8 cellular contexts compared by ENCODE assay signal in the genomic region with DNA sequence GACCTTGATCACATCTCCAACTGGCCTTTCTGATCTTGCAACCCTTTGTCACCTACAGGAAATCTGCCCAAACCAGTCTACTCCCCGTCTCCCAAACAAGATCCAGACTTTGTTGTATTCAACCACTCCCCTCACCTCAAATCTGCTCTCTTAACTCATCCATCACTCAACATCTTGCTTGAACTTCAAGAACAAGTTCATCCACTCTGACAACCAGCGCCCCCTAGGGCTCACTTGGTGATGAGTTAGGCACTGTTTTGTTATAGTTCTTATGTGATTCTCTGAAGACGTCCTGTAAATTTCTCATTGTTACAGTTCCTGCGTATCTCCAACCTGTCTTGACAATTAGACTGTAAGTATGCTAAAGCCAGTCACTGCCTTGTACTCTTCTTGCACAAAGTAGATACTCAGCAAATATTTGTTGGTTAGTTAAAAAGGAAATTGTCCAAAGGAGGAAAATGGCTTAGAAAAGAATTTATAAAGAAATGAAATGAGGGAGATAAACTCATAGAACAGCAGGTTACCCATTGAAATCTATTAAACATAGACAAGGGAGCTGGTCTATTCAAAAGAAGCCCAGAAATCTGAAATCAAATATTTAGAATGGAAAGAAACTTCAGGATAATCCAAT. TPM values are rescaled to one million over a fixed set of nuclear protein-coding genes. Genes with fewer than 3 reads are reported as not detected.
DNase-seq lines count a peak whose midpoint lies in the region; ATAC-seq and TF ChIP-seq lines count a peak whose summit lies in the region.

No MANE protein-coding gene starts in this region.

- H3K27me3 ChIP-seq in trophoblast cell (ENCODE audit: insufficient read depth, low read length), result no peaks in the 10 kb centered on the region

- no peaks in the 10 kb centered on the region for H3K79me2 ChIP-seq in trophoblast cell (ENCODE audit: control insufficient read depth, insufficient read depth, low read length, poor library complexity)

- H3K36me3 Mint-ChIP-seq in effector memory CD8-positive, alpha-beta T cell (ENCODE audit: insufficient read depth), result peaks cover 4% of the 10 kb centered on the region

- no peak overlapping the region for H3K4ac ChIP-seq in trophoblast cell (ENCODE audit: low read depth, low read length)

- no peak overlapping the region for H3K18ac ChIP-seq in trophoblast cell (ENCODE audit: low read length)

- no peak overlapping the region for H4K91ac ChIP-seq in trophoblast cell (ENCODE audit: low read depth, low read length)

- no peak overlapping the region for H2BK5ac ChIP-seq in trophoblast cell (ENCODE audit: low read depth, low read length, poor library complexity)

- no peak for DNase-seq in AG10803 (ENCODE audit: low read depth)
- DNase-seq in HT-29 (ENCODE audit: low spot score), result peak; percentile 54
- peak; percentile 13 for DNase-seq in activated CD4-positive, alpha-beta T cell treated with anti-CD3 and anti-CD28 coated beads for 1 hour
- peak; percentile 21 to 25 (median 23) for DNase-seq in effector memory CD8-positive, alpha-beta T cell
- DNase-seq in trophoblast cell, result peak; percentile 56 to 84
- no peak for DNase-seq in GM03348 (ENCODE audit: low spot score)
- DNase-seq in D341Med (ENCODE audit: low spot score), result no peak

- no peak overlapping the region for H3K9ac ChIP-seq in trophoblast cell (ENCODE audit: low read length)

- no peak overlapping the region for H3K23ac ChIP-seq in trophoblast cell (ENCODE audit: low read length)

- H3K79me1 ChIP-seq in trophoblast cell (ENCODE audit: low read length), result no peaks in the 10 kb centered on the region

- no peaks in the 10 kb centered on the region for H3K9me3 Mint-ChIP-seq in effector memory CD8-positive, alpha-beta T cell

- WGBS in trophoblast cell (ENCODE audit: extremely low coverage, insufficient coverage, insufficient read length), result no CpG with 5 or more reads among the region's 4 CpGs

- no peak overlapping the region for H3K27ac Mint-ChIP-seq in effector memory CD8-positive, alpha-beta T cell

- no peak overlapping the region for H2BK12ac ChIP-seq in trophoblast cell (ENCODE audit: low read length)

- H3K9me3 ChIP-seq in trophoblast cell (ENCODE audit: insufficient read depth, low read depth, low read length), result no peaks in the 10 kb centered on the region

- no peak overlapping the region for H2BK120ac ChIP-seq in trophoblast cell (ENCODE audit: insufficient read depth, low read length, poor library complexity)

- H4K12ac ChIP-seq in trophoblast cell (ENCODE audit: low read depth, low read length), result no peak overlapping the region

- H2AK5ac ChIP-seq in trophoblast cell (ENCODE audit: low read length), result no peak overlapping the region

- ATAC-seq in effector memory CD8-positive, alpha-beta T cell (replicated peaks), result no peak
- no peak for ATAC-seq in GM21381 (IDR thresholded peaks at IDR 0.05; ENCODE audit: unreplicated experiment)

- peaks cover 0 to 4% of the 10 kb centered on the region in 2 donors for H3K4me1 Mint-ChIP-seq in effector memory CD8-positive, alpha-beta T cell (ENCODE audit: low read depth in 2 of 2)

- H3K14ac ChIP-seq in trophoblast cell (ENCODE audit: low read length), result no peak overlapping the region

- no peak overlapping the region for H4K8ac ChIP-seq in trophoblast cell (ENCODE audit: low read depth, low read length)

- peaks cover 58 to 63% of the 10 kb centered on the region in 2 donors for H3K27me3 Mint-ChIP-seq in effector memory CD8-positive, alpha-beta T cell

- H3K4me2 ChIP-seq in trophoblast cell (ENCODE audit: low read length), result no peak overlapping the region

- no peak overlapping the region for H3K4me3 Mint-ChIP-seq in effector memory CD8-positive, alpha-beta T cell

- no peak overlapping the region for H3K27ac ChIP-seq in trophoblast cell (ENCODE audit: low read depth, low read length)

- peak; percentile 29 for TF ChIP-seq CTCF in AG10803 (conservative IDR thresholded peaks at IDR 0.05; ENCODE audit: low read length)

- H3K4me3 ChIP-seq in AG10803 (ENCODE audit: low read length) (no peak overlapping the region), trophoblast cell (ENCODE audit: low read depth, low read length) (no peak overlapping the region)

- no peak overlapping the region for H2AFZ ChIP-seq in trophoblast cell (ENCODE audit: insufficient read depth, low read length, poor library complexity)

- H3K36me3 ChIP-seq in trophoblast cell (ENCODE audit: control insufficient read depth in 1 of 2, insufficient read depth in 2 of 2, low read length in 2 of 2), result no peaks in the 10 kb centered on the region

- H3K4me1 ChIP-seq in trophoblast cell (ENCODE audit: control insufficient read depth in 1 of 2, insufficient read depth in 2 of 2, low read length in 2 of 2), result peaks cover 0 to 3% of the 10 kb centered on the region in 2 experiments

RNA-seq across cellular contexts. Expression of gene FRMD4A, which starts 5.3 kb away (rescaled TPM):
- not detected in 2 replicates for total RNA-seq in HT-29 (2014; rRNA removed; shearing (Covaris generic))
- polyA plus RNA-seq in trophoblast cell (2013), result 137 and 153 TPM in 2 replicates

Comparison
In these comparisons a context has a peak if more than half of its experiments do, and no peak if none do; other contexts are left out.
1. DNase-seq: peak in HT-29 (single experiment), activated CD4-positive, alpha-beta T cell treated with anti-CD3 and anti-CD28 coated beads for 1 hour (single experiment), effector memory CD8-positive, alpha-beta T cell (3 of 3) and trophoblast cell (2 of 2); none in AG10803 (single experiment), GM03348 (single experiment) and D341Med (single experiment).